ENCODE assay signal across 8 cellular contexts in genomic region chr5:5421961-5422818, GRCh38. TPM values are rescaled to one million over a fixed set of nuclear protein-coding genes. Genes with fewer than 3 reads are reported as not detected.
DNase-seq lines count a peak whose midpoint lies in the region; ATAC-seq, FAIRE-seq and TF ChIP-seq lines count a peak whose summit lies in the region.

Gene ICE1, plus strand, starts transcription at chr5:5422677. Its CDS starts 239 bp downstream, at chr5:5422916.

- peaks cover 13% of the 10 kb centered on the region for H3K36me3 Mint-ChIP-seq in T-cell
- H3K36me3 Mint-ChIP-seq in type B pancreatic cell = no peaks in the 10 kb centered on the region

- ATAC-seq in HG02840 (IDR thresholded peaks at IDR 0.05; ENCODE audit: low FRiP score, unreplicated experiment) (peak; percentile 86), T-cell (replicated peaks in 1 of 4) (peak; percentile 88 to 92 (median 90))

- 0 to 1% (median 1%) methylated on average over 54 to 71 of the region's 71 CpGs for WGBS in adipose tissue, 3 donors

- H3K4me3 Mint-ChIP-seq in T-cell = peak within 1 kb of the TSS in 2 of 3 donors; percentile 94 to 95
- H3K4me3 Mint-ChIP-seq in type B pancreatic cell = peak within 1 kb of the TSS; percentile 95

- DNase-seq in GM12891 (ENCODE audit: insufficient read length, low spot score) (peak; percentile 74), NCI-H1436 treated with DMSO at 0.1 percent for 48 hours (lab: John Stamatoyannopoulos, UW) (peak; percentile 75), T-cell (peak; percentile 88 to 97 (median 93)), cardiac septum (ENCODE audit: low spot score) (peak; percentile 98), pons (ENCODE audit: low spot score) (peak; percentile 97), type B pancreatic cell (ENCODE audit: extremely low spot score, unreplicated experiment) (peak; percentile 96)

- H3K27ac ChIP-seq in adipose tissue (ENCODE audit: low read depth, low read length) = peak within 1 kb of the TSS; percentile 84

- peak within 1 kb of the TSS; percentile 98 to 99 for H3K27ac Mint-ChIP-seq in T-cell
- H3K27ac Mint-ChIP-seq in type B pancreatic cell = peak within 1 kb of the TSS; percentile 98

- H3K27me3 Mint-ChIP-seq in T-cell = no peaks in the 10 kb centered on the region
- H3K27me3 Mint-ChIP-seq in type B pancreatic cell = no peaks in the 10 kb centered on the region

- H3K9me3 Mint-ChIP-seq in T-cell = no peaks in the 10 kb centered on the region
- no peaks in the 10 kb centered on the region for H3K9me3 Mint-ChIP-seq in type B pancreatic cell

- peak; percentile 66; the same call in 1 of the 2 replicates for TF ChIP-seq POLR2A in GM12891 (IDR thresholded peaks at IDR 0.05; ENCODE audit: low read depth, low read length)

- TF ChIP-seq CTCF in type B pancreatic cell (conservative IDR thresholded peaks at IDR 0.05) = no peak

- intact Hi-C loops in cardiac septum (cut with DNase I) = loop anchor here (5.0 kb wide), 1 partner anchor 80 kb away; no protein-coding TSS in a partner anchor

- peaks cover 20 to 25% (median 22%) of the 10 kb centered on the region in 3 donors for H3K4me1 Mint-ChIP-seq in T-cell
- peaks cover 19% of the 10 kb centered on the region for H3K4me1 Mint-ChIP-seq in type B pancreatic cell (ENCODE audit: unreplicated experiment)

- CTCF ChIA-PET in T-cell (lab: Charles Lee) = interaction anchor here in 1 of 2 donors (0.6 to 2.0 kb wide), 6 partner anchors 8 to 1211 kb away, joined by 3 to 6 read pairs (median 3); partner anchors contain the start of genes MED10, NSUN2 and SRD5A1

- peak; percentile 83 for FAIRE-seq in GM12891 (lab: Jason Lieb, UNC)

- POLR2A ChIA-PET in T-cell (lab: Charles Lee) = interaction anchor here in 1 of 2 donors (1.0 to 1.4 kb wide), 2 partner anchors 1211 to 1291 kb away, joined by 3 to 7 read pairs; partner anchors contain the start of genes NSUN2, SRD5A1 and TENT4A

TF ChIP-seq in GM12891, 5 proteins besides CTCF, POLR2A, EP300 and RAD21:
- TF ChIP-seq PAX5 (IDR thresholded peaks at IDR 0.05; ENCODE audit: insufficient read depth, low read length, severe bottlenecking) = no peak
- TF ChIP-seq TAF1 (IDR thresholded peaks at IDR 0.05; ENCODE audit: low read depth, low read length) = peak; percentile 84
- TF ChIP-seq POLR2AphosphoS5 (IDR thresholded peaks at IDR 0.05; ENCODE audit: low read depth, low read length) = peak; percentile 95
- no peak for TF ChIP-seq POU2F2 (IDR thresholded peaks at IDR 0.05; ENCODE audit: low read depth, low read length)
- no peak for TF ChIP-seq SPI1 (IDR thresholded peaks at IDR 0.05; ENCODE audit: low read depth, low read length)
TF ChIP-seq in GM12891: peak in this region for 2.

RNA-seq across cellular contexts. Expression of gene ICE1, which starts in this region (rescaled TPM):
- polyA plus RNA-seq in GM12891 (2012; ENCODE audit: low read depth, missing spikeins) = 8.6 TPM
- total RNA-seq in T-cell (10 to 100 TPM; 37.3 to 42.9 (median 40.5) TPM), cardiac septum (19.8 TPM), type B pancreatic cell (ENCODE audit: low replicate concordance) (32.0 and 37.8 TPM in 2 replicates)
- polyA plus RNA-seq in adipose tissue = 1 to 10 TPM; 4.4 to 9.5 (median 8.2) TPM

Comparison
In these comparisons a context has a peak if more than half of its experiments do, and no peak if none do; other contexts are left out.
1. Peak in every context shown above with its lines: DNase-seq, ATAC-seq and H3K27ac ChIP-seq.